1 cellular context compared by ENCODE assay signal in the genomic region with DNA sequence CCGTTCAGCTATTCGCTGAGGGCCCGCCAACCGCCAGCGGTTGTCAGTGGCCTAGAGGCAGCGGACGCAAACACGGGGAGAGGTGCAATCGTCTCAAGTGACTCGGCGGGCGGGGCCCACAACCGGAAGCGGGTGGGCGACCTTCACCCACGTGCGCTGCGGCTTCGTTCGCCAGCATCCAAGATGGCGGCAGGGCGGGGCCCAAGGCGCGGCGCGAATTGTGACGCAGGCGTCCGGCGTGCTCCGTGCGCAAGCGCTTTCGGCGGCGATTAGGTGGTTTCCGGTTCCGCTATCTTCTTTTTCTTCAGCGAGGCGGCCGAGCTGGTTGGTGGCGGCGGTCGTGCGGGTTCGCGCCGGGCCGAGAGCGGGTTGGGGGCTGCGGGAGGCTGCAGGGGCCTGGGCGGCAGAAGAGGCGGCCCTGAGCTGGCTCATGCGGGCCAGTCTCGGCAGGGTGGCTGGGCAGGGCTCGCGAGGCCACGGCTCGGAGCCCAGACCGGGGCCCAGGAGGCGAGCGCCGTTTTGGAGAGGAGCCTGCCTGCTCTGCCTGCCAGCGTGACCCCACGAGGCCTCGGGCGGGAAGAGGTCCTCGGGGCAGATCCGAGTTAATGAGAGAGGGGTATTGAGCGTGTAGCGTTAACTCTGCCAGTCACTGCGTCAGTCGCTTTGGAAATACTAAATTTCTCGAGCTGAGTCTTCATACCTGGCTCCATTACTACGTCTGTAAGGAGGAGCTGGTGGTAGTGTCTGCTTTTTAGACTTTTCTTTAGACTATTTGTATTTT.
A peak's percentile ranks its signal among the peaks of the same experiment; 100 is the strongest.
TF ChIP-seq lines count a peak whose summit lies in the region.

TSS of gene UBA52 (plus strand) at position 294 of the 781 bp plus-strand sequence. CDS start 1,444 bp downstream, outside the sequence.

TF ChIP-seq in K562, 482 proteins besides CTCF, POLR2A, EP300 and RAD21 (continued from another document and continues in another):
- TF ChIP-seq, protein P1, sequence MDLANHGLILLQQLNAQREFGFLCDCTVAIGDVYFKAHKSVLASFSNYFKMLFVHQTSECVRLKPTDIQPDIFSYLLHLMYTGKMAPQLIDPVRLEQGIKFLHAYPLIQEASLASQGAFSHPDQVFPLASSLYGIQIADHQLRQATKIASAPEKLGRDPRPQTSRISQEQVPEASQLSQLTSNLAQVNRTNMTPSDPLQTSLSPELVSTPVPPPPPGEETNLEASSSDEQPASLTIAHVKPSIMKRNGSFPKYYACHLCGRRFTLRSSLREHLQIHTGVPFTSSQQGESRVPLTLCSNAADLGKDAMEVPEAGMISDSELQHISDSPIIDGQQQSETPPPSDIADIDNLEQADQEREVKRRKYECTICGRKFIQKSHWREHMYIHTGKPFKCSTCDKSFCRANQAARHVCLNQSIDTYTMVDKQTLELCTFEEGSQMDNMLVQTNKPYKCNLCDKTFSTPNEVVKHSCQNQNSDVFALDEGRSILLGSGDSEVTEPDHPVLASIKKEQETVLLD (IDR thresholded peaks at IDR 0.05), result peak; percentile 72; the same call in 1 of the 2 replicates
- TF ChIP-seq ELF1 (tag; IDR thresholded peaks at IDR 0.05), result peak; percentile 97
- TF ChIP-seq ATF1 (CRISPR knock-in tag; IDR thresholded peaks at IDR 0.05), result peak; percentile 73
- TF ChIP-seq ATF1 (tag; IDR thresholded peaks at IDR 0.05), result peak; percentile 98
- TF ChIP-seq L3MBTL2 (IDR thresholded peaks at IDR 0.05), result peak; percentile 83; the same call in 1 of the 2 replicates
- peak; percentile 99 for TF ChIP-seq ETV5 (CRISPR knock-in tag; IDR thresholded peaks at IDR 0.05; ENCODE audit: low read depth)
- peak in 1 of 2 experiments; percentile 94; a peak in 2 of 4 replicates for TF ChIP-seq HDAC1 (IDR thresholded peaks at IDR 0.05)
- peak; percentile 87 to 89; a peak in 3 of 4 replicates for TF ChIP-seq FOXK2 (conservative IDR thresholded peaks at IDR 0.05 in 1 of 2, IDR thresholded peaks at IDR 0.05 in 1 of 2; ENCODE audit: low read depth in 2 of 2)
- peak; percentile 63 to 69; a peak in 3 of 4 replicates for TF ChIP-seq SIX5 (IDR thresholded peaks at IDR 0.05; ENCODE audit: borderline replicate concordance in 1 of 2, insufficient read depth in 1 of 2, low read depth in 1 of 2, low read length in 2 of 2)
- TF ChIP-seq TFE3 (CRISPR knock-in tag; IDR thresholded peaks at IDR 0.05), result peak; percentile 48
- TF ChIP-seq BDP1 (IDR thresholded peaks at IDR 0.05; ENCODE audit: insufficient read depth, insufficient read length), result no peak
- peak in 1 of 2 experiments; percentile 44; a peak in 2 of 4 replicates for TF ChIP-seq FOXA3 (CRISPR knock-in tag; conservative IDR thresholded peaks at IDR 0.05 in 1 of 2, IDR thresholded peaks at IDR 0.05 in 1 of 2)
- TF ChIP-seq CBX3 (IDR thresholded peaks at IDR 0.05; ENCODE audit: borderline replicate concordance in 1 of 2, low read length in 2 of 2), result peak in 1 of 2 experiments; percentile 77; a peak in 1 of 3 replicates
- 0 out of 2 replicates have a peak, but pooled peaks have one; percentile 4 for TF ChIP-seq STAG1 (CRISPR knock-in tag; IDR thresholded peaks at IDR 0.05; ENCODE audit: borderline replicate concordance)
- no peak; the same call in 1 of the 2 replicates for TF ChIP-seq NR1H2 (CRISPR knock-in tag; IDR thresholded peaks at IDR 0.05)
- no peak for TF ChIP-seq ID3 (CRISPR knock-in tag; IDR thresholded peaks at IDR 0.05)
- no peak; the same call in none of the 2 replicates for TF ChIP-seq ID3 (tag; IDR thresholded peaks at IDR 0.05)
- TF ChIP-seq, protein P2, sequence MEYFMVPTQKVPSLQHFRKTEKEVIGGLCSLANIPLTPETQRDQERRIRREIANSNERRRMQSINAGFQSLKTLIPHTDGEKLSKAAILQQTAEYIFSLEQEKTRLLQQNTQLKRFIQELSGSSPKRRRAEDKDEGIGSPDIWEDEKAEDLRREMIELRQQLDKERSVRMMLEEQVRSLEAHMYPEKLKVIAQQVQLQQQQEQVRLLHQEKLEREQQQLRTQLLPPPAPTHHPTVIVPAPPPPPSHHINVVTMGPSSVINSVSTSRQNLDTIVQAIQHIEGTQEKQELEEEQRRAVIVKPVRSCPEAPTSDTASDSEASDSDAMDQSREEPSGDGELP (CRISPR knock-in tag; IDR thresholded peaks at IDR 0.05; ENCODE audit: borderline replicate concordance), result peak; percentile 95
- TF ChIP-seq ZNF609 (CRISPR knock-in tag; IDR thresholded peaks at IDR 0.05; ENCODE audit: borderline replicate concordance), result peak; percentile 60; the same call in 1 of the 2 replicates
- TF ChIP-seq TCF3 (CRISPR knock-in tag; IDR thresholded peaks at IDR 0.05), result peak; percentile 31
- peak; percentile 46; the same call in 1 of the 2 replicates for TF ChIP-seq HNRNPL (IDR thresholded peaks at IDR 0.05; ENCODE audit: low read depth, low read length)
- TF ChIP-seq POLR2AphosphoS2 (IDR thresholded peaks at IDR 0.05; ENCODE audit: low read length), result peak; percentile 95
- TF ChIP-seq PCBP2 (IDR thresholded peaks at IDR 0.05; ENCODE audit: low read depth, low read length, poor library complexity, severe bottlenecking), result no peak
- TF ChIP-seq MXI1 (IDR thresholded peaks at IDR 0.05; ENCODE audit: low read depth, low read length), result peak; percentile 99
- TF ChIP-seq NCOA4 (IDR thresholded peaks at IDR 0.05; ENCODE audit: partially characterized antibody), result no peak
- TF ChIP-seq ZNF143 (CRISPR knock-in tag; IDR thresholded peaks at IDR 0.05), result 0 out of 2 replicates have a peak, but pooled peaks have one; percentile 45
- peak; percentile 78; the same call in 1 of the 2 replicates for TF ChIP-seq CAMTA2 (CRISPR knock-in tag; conservative IDR thresholded peaks at IDR 0.05)
- no peak for TF ChIP-seq MYBL2 (IDR thresholded peaks at IDR 0.05; ENCODE audit: low read depth)
- no peak for TF ChIP-seq MYBL2 (CRISPR knock-in tag; IDR thresholded peaks at IDR 0.05; ENCODE audit: borderline replicate concordance)
- peak; percentile 95 for TF ChIP-seq ETV1 (tag; conservative IDR thresholded peaks at IDR 0.05; ENCODE audit: low read depth)
- TF ChIP-seq MYC (IDR thresholded peaks at IDR 0.05; ENCODE audit: low read depth, low read length), result peak; percentile 100
- peak; percentile 89; the same call in 1 of the 2 replicates for TF ChIP-seq MYC (CRISPR knock-in tag; IDR thresholded peaks at IDR 0.05; ENCODE audit: borderline replicate concordance, low read depth)
- no peak for TF ChIP-seq ZNF586 (CRISPR knock-in tag; conservative IDR thresholded peaks at IDR 0.05)
- TF ChIP-seq RREB1 (CRISPR knock-in tag; IDR thresholded peaks at IDR 0.05), result no peak
- no peak for TF ChIP-seq MED1 (CRISPR knock-in tag; IDR thresholded peaks at IDR 0.05; ENCODE audit: borderline replicate concordance)
- peak; percentile 91 for TF ChIP-seq PHF8 (IDR thresholded peaks at IDR 0.05; ENCODE audit: borderline replicate concordance, low read length)
- no peak for TF ChIP-seq IRF9 (tag; IDR thresholded peaks at IDR 0.05)
- TF ChIP-seq CXXC5 (CRISPR knock-in tag; IDR thresholded peaks at IDR 0.05), result peak; percentile 98
- peak; percentile 95 for TF ChIP-seq CCNT2 (IDR thresholded peaks at IDR 0.05; ENCODE audit: borderline replicate concordance, extremely low read depth, insufficient read length, low read depth, low read length)
- peak; percentile 90 for TF ChIP-seq TBP (optimal IDR thresholded peaks at IDR 0.05; ENCODE audit: low read depth, low read length)
- TF ChIP-seq SIN3B (IDR thresholded peaks at IDR 0.05; ENCODE audit: low read depth), result peak; percentile 76
- peak; percentile 69 for TF ChIP-seq FOSL1 (tag; conservative IDR thresholded peaks at IDR 0.05)
- no peak for TF ChIP-seq IRF1 (CRISPR knock-in tag; IDR thresholded peaks at IDR 0.05; ENCODE audit: borderline replicate concordance)
